ENCODE assay signal across 8 cellular contexts in genomic region chr12:538731-539539, GRCh38.
DNase-seq lines count a peak whose midpoint lies in the region; ATAC-seq, FAIRE-seq and TF ChIP-seq lines count a peak whose summit lies in the region.

No MANE protein-coding gene starts in this region.

- ATAC-seq in mucosa of descending colon (peak; percentile 66), HG02798 (IDR thresholded peaks at IDR 0.05; ENCODE audit: poor library complexity, unreplicated experiment) (no peak), HG03045 (IDR thresholded peaks at IDR 0.05; ENCODE audit: unreplicated experiment) (no peak)

- no peaks in the 10 kb centered on the region for H3K9me3 ChIP-seq in mucosa of descending colon

- peak; percentile 16 for DNase-seq in NCI-H345 (lab: John Stamatoyannopoulos, UW)
- no peak for DNase-seq in NCI-H345 treated with DMSO at 0.1 percent for 48 hours (lab: John Stamatoyannopoulos, UW; ENCODE audit: unreplicated experiment)
- DNase-seq in bronchial epithelial cell (ENCODE audit: low read depth), result peak; percentile 54
- peak; percentile 90 to 92 (median 92) for DNase-seq in mucosa of descending colon
- no peak for DNase-seq in iPS-NIHi7 (ENCODE audit: extremely low spot score)

- H3K27me3 ChIP-seq in bronchial epithelial cell (ENCODE audit: control insufficient read depth, insufficient read depth, low read length), result peaks cover 5% of the 10 kb centered on the region

- TF ChIP-seq CTCF in bronchial epithelial cell (IDR thresholded peaks at IDR 0.05; ENCODE audit: insufficient read depth, low read length, severe bottlenecking), result no peak
- no peak for TF ChIP-seq CTCF in mucosa of descending colon (IDR thresholded peaks at IDR 0.05)

- FAIRE-seq in bronchial epithelial cell (lab: Jason Lieb, UNC), result peak; percentile 85

- H3K36me3 ChIP-seq in bronchial epithelial cell (ENCODE audit: control insufficient read depth, insufficient read depth, low read length), result no peaks in the 10 kb centered on the region
- no peaks in the 10 kb centered on the region for H3K36me3 ChIP-seq in mucosa of descending colon (ENCODE audit: low read depth)

- intact Hi-C loops in mucosa of descending colon (cut with DNase I, micrococcal nuclease), result loop anchor here in 1 of 2 donors (5.0 kb wide), 1 partner anchor 37 kb away; no protein-coding TSS in a partner anchor

- peaks cover 40% of the 10 kb centered on the region for H3K4me1 ChIP-seq in mucosa of descending colon (ENCODE audit: low read depth)

- H3K4me3 ChIP-seq in bronchial epithelial cell (ENCODE audit: low read depth, low read length) (no peak overlapping the region), mucosa of descending colon (no peak overlapping the region)

TF ChIP-seq in PFSK-1, 5 proteins besides CTCF, POLR2A, EP300 and RAD21:
- TF ChIP-seq REST (IDR thresholded peaks at IDR 0.05; ENCODE audit: insufficient read depth in 1 of 2, low read depth in 2 of 2, low read length in 2 of 2) (no peak), TAF1 (IDR thresholded peaks at IDR 0.05; ENCODE audit: borderline replicate concordance, insufficient read depth, low read length) (no peak), SIN3A (IDR thresholded peaks at IDR 0.05; ENCODE audit: borderline replicate concordance, insufficient read depth, low read length) (no peak), POLR2AphosphoS5 (IDR thresholded peaks at IDR 0.05; ENCODE audit: low read depth, low read length) (0 out of 2 replicates have a peak, but pooled peaks have one; percentile 53), FOXP2 (optimal IDR thresholded peaks at IDR 0.05; ENCODE audit: borderline replicate concordance, extremely low read depth, extremely low read length, insufficient read depth) (peak; percentile 84)

Comparison
In these comparisons a context has a peak if more than half of its experiments do, and no peak if none do; other contexts are left out.
1. DNase-seq: peak in NCI-H345 (single experiment), bronchial epithelial cell (single experiment) and mucosa of descending colon (3 of 3); none in NCI-H345 treated with DMSO at 0.1 percent for 48 hours (single experiment) and iPS-NIHi7 (single experiment).